Comparison of ENCODE assay signal across 20 cellular contexts in the genomic region with DNA sequence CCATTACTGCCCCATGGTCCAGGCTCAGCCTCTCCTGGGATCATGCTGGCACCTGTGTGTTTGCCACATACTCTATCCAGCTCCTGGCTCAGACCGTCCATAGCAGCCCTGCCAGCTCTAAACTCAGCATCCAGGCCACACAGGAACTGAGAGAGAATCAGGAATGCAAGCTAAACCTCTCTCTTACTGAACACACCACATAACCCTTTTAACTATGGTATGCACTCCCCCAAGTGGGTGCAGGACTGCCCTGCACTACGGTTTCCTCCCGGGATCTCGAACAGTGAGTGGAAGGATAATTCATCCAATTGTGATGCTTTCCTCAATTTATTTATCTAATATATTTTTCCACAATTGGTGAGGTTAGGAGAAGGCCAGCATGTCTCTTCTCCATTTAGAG. TPM values are rescaled to one million over a fixed set of nuclear protein-coding genes. Genes with fewer than 3 reads are reported as not detected.
A peak's percentile ranks its signal among the peaks of the same experiment; 100 is the strongest.
DNase-seq lines count a peak whose midpoint lies in the region; ATAC-seq, FAIRE-seq and TF ChIP-seq lines count a peak whose summit lies in the region.
"Had no signal": no experiment of that assay in that cellular context is flagged by ENCODE, and none has a peak within 500 bp of the region (broad histone marks: within the 10 kb centered on the region; RNA-seq: fewer than 3 reads in every experiment).

No MANE protein-coding gene starts in this region.

- no peaks in the 10 kb centered on the region for H3K36me3 Mint-ChIP-seq in nephron progenitor cell (ENCODE audit: low read depth)
- H3K36me3 Mint-ChIP-seq: activated CD4-positive, alpha-beta memory T cell treated with anti-CD3 and anti-CD28 coated beads for 36 hours had no signal

- no peaks in the 10 kb centered on the region for H3K9me3 Mint-ChIP-seq in nephron progenitor cell
- H3K9me3 Mint-ChIP-seq: activated CD4-positive, alpha-beta memory T cell treated with anti-CD3 and anti-CD28 coated beads for 36 hours; T-helper 2 cell treated with Interferon-gamma antibody and Interleukin-4, amounts not matched to agents 5 μg/mL and 100 μg/mL, for 36 hours had no signal

- TF ChIP-seq CTCF in AG10803 (conservative IDR thresholded peaks at IDR 0.05; ENCODE audit: low read length) (peak; percentile 34; the same call in 1 of the 2 replicates), fibroblast of villous mesenchyme (IDR thresholded peaks at IDR 0.05; ENCODE audit: insufficient read depth, low read depth, low read length) (peak; percentile 35), nephron progenitor cell (IDR thresholded peaks at IDR 0.05) (no peak)

- ATAC-seq in GM19395 (IDR thresholded peaks at IDR 0.05; ENCODE audit: unreplicated experiment) (no peak), HG03457 (IDR thresholded peaks at IDR 0.05; ENCODE audit: unreplicated experiment) (no peak)
- ATAC-seq: stimulated activated naive CD8-positive, alpha-beta T cell treated with anti-CD3 and anti-CD28 coated beads, Interleukin-15, Interleukin-2, amounts not matched to agents 100 U/mL and 50 U/mL, for 24 hours; upper lobe of right lung had no signal

- H3K4me1 ChIP-seq in HAP-1 = no peaks in the 10 kb centered on the region

- peaks cover 27% of the 10 kb centered on the region for H3K27me3 Mint-ChIP-seq in nephron progenitor cell (ENCODE audit: low read depth, poor library complexity)
- H3K27me3 Mint-ChIP-seq: activated CD4-positive, alpha-beta memory T cell treated with anti-CD3 and anti-CD28 coated beads for 36 hours had no signal

- H3K27me3 ChIP-seq in HAP-1 (ENCODE audit: low read depth) = no peaks in the 10 kb centered on the region; the same call in 1 of the 2 replicates

- in situ Hi-C loops in SK-MEL-5 (cut with HindIII; ENCODE audit: low pct_unique_long_range_greater_than_20kb, low sequenced_read_pairs) (no loop called here), HAP-1 (cut with MboI; ENCODE audit: low sequenced_read_pairs) (no loop called here)

- no peaks in the 10 kb centered on the region for H3K36me3 ChIP-seq in HAP-1 (replicated peaks)
- H3K36me3 ChIP-seq: upper lobe of right lung had no signal

- peak; percentile 22 for DNase-seq in AG10803 (ENCODE audit: low read depth)
- DNase-seq in GM19239 (ENCODE audit: insufficient read length, low spot score) = no peak
- peak; percentile 28 for DNase-seq in SK-MEL-5 (ENCODE audit: low read depth, low spot score)
- DNase-seq in fibroblast of villous mesenchyme (ENCODE audit: low read depth) = peak; percentile 6
- DNase-seq in nephron progenitor cell = no peak
- no peak for DNase-seq in HAP-1 (ENCODE audit: low spot score in 2 of 2)
- DNase-seq: activated CD4-positive, alpha-beta memory T cell treated with anti-CD3 and anti-CD28 coated beads for 36 hours; activated T-cell treated with anti-CD3 and anti-CD28 coated beads, Interleukin-2, amount 50 U/mL, for 48 hours; AML-193; glutamatergic neuron; NCI-H2081; NCI-H774; stimulated activated naive CD8-positive, alpha-beta T cell treated with anti-CD3 and anti-CD28 coated beads, Interleukin-15, Interleukin-2, amounts not matched to agents 100 U/mL and 50 U/mL, for 24 hours; upper lobe of right lung had no signal

- H3K4me1 Mint-ChIP-seq in nephron progenitor cell = no peaks in the 10 kb centered on the region

- H3K4me3 ChIP-seq in AG10803 (ENCODE audit: low read length) (no peak overlapping the region), fibroblast of villous mesenchyme (ENCODE audit: low read depth, low read length) (no peak overlapping the region), HAP-1 (no peak overlapping the region)
- H3K4me3 ChIP-seq: skin epidermis, upper lobe of right lung had no signal

- H3K27ac Mint-ChIP-seq in nephron progenitor cell = no peak overlapping the region
- H3K27ac Mint-ChIP-seq: activated CD4-positive, alpha-beta memory T cell treated with anti-CD3 and anti-CD28 coated beads for 36 hours; T-helper 2 cell treated with Interferon-gamma antibody and Interleukin-4, amounts not matched to agents 5 μg/mL and 100 μg/mL, for 36 hours had no signal

- FAIRE-seq in GM19239 (lab: Jason Lieb, UNC) = peak; percentile 31
- FAIRE-seq: colon, GM12892 had no signal

- no peak overlapping the region for H3K4me3 Mint-ChIP-seq in nephron progenitor cell
- H3K4me3 Mint-ChIP-seq: activated CD4-positive, alpha-beta memory T cell treated with anti-CD3 and anti-CD28 coated beads for 36 hours; T-helper 2 cell treated with Interferon-gamma antibody and Interleukin-4, amounts not matched to agents 5 μg/mL and 100 μg/mL, for 36 hours had no signal

- H3K9me3 ChIP-seq in HAP-1 = no peaks in the 10 kb centered on the region
- H3K9me3 ChIP-seq: upper lobe of right lung had no signal

RNA-seq across cellular contexts. Expression of a gene that starts 17.1 kb away (rescaled TPM):
- total RNA-seq in SK-MEL-5 (2014; rRNA removed; shearing (Covaris generic)) = 21.4 and 22.1 TPM in 2 replicates
- 10.0 and 32.0 TPM in 2 replicates for polyA plus RNA-seq in SK-MEL-5 (2015; cell fraction: cytosol; rRNA removed)
- 47.4 and 50.7 TPM in 2 replicates for polyA plus RNA-seq in SK-MEL-5 (2015; cell fraction: nucleus; rRNA removed)
- 19.3 and 24.6 TPM in 2 replicates for total RNA-seq in fibroblast of villous mesenchyme

Comparison
In these comparisons a context has a peak if more than half of its experiments do, and no peak if none do; other contexts are left out.
1. DNase-seq: peak in AG10803 (single experiment), SK-MEL-5 (single experiment) and fibroblast of villous mesenchyme (single experiment); none in GM19239 (single experiment), nephron progenitor cell (single experiment) and HAP-1 (0 of 2).